ENCODE assay signal across 24 cellular contexts in genomic region chr22:48478529-48479265, GRCh38.
DNase-seq lines count a peak whose midpoint lies in the region; ATAC-seq and TF ChIP-seq lines count a peak whose summit lies in the region.
"Had no signal": no experiment of that assay in that cellular context is flagged by ENCODE, and none has a peak within 500 bp of the region (broad histone marks: within the 10 kb centered on the region; RNA-seq: fewer than 3 reads in every experiment).

No MANE protein-coding gene starts in this region.

- no peaks in the 10 kb centered on the region for H3K36me3 Mint-ChIP-seq in chondrocyte (ENCODE audit: low read depth)
- no peaks in the 10 kb centered on the region for H3K36me3 Mint-ChIP-seq in activated CD4-positive, alpha-beta T cell treated with anti-CD3 and anti-CD28 coated beads, Interleukin-2, amount 10 ng/mL, durations not matched to agents 24 days and 14 days (ENCODE audit: low read depth)
- H3K36me3 Mint-ChIP-seq: CD4-positive, alpha-beta memory T cell had no signal

- intact Hi-C loops in posterior vena cava (cut with DNase I): no loop called here
- intact Hi-C loops in breast epithelium (cut with DNase I; ENCODE audit: low total_unique reads): no loop called here
- intact Hi-C loops in activated CD4-positive, alpha-beta T cell treated with anti-CD3 and anti-CD28 coated beads, Interleukin-2, amount 10 ng/mL, durations not matched to agents 24 days and 14 days (cut with micrococcal nuclease): no loop called here

- H3K9me3 Mint-ChIP-seq in chondrocyte (ENCODE audit: low read depth): no peaks in the 10 kb centered on the region
- H3K9me3 Mint-ChIP-seq in activated CD4-positive, alpha-beta T cell treated with anti-CD3 and anti-CD28 coated beads, Interleukin-2, amount 10 ng/mL, durations not matched to agents 24 days and 14 days: no peaks in the 10 kb centered on the region

- no peaks in the 10 kb centered on the region for H3K4me1 ChIP-seq in breast epithelium

- ATAC-seq in left lobe of liver: no peak
- ATAC-seq: GM12878 had no signal

- peaks cover 0 to 22% of the 10 kb centered on the region in 2 donors for H3K27me3 ChIP-seq in breast epithelium

- H3K9me3 ChIP-seq in breast epithelium: no peaks in the 10 kb centered on the region

- H3K4me1 Mint-ChIP-seq in chondrocyte (ENCODE audit: low read depth): no peaks in the 10 kb centered on the region
- H3K4me1 Mint-ChIP-seq in activated CD4-positive, alpha-beta T cell treated with anti-CD3 and anti-CD28 coated beads, Interleukin-2, amount 10 ng/mL, durations not matched to agents 24 days and 14 days: no peaks in the 10 kb centered on the region
- H3K4me1 Mint-ChIP-seq: CD4-positive, alpha-beta memory T cell had no signal

- H3K27ac ChIP-seq in caudate nucleus (ENCODE audit: low read depth, low read length) (peak overlapping the region; percentile 85), breast epithelium (no peak overlapping the region)
- H3K27ac ChIP-seq: HL-60 had no signal

- TF ChIP-seq CTCF in chondrocyte (IDR thresholded peaks at IDR 0.05): no peak
- TF ChIP-seq CTCF in breast epithelium (IDR thresholded peaks at IDR 0.05): no peak

- H3K4me3 Mint-ChIP-seq in chondrocyte (ENCODE audit: unreplicated experiment): no peak overlapping the region
- no peak overlapping the region for H3K4me3 Mint-ChIP-seq in activated CD4-positive, alpha-beta T cell treated with anti-CD3 and anti-CD28 coated beads, Interleukin-2, amount 10 ng/mL, durations not matched to agents 24 days and 14 days
- H3K4me3 Mint-ChIP-seq: CD4-positive, alpha-beta memory T cell had no signal

- H3K36me3 ChIP-seq in breast epithelium: no peaks in the 10 kb centered on the region

- TF ChIP-seq POLR2A in breast epithelium (IDR thresholded peaks at IDR 0.05): no peak

- H3K27me3 Mint-ChIP-seq in chondrocyte (ENCODE audit: low read depth): no peaks in the 10 kb centered on the region
- no peaks in the 10 kb centered on the region for H3K27me3 Mint-ChIP-seq in activated CD4-positive, alpha-beta T cell treated with anti-CD3 and anti-CD28 coated beads, Interleukin-2, amount 10 ng/mL, durations not matched to agents 24 days and 14 days

- H3K4me3 ChIP-seq in breast epithelium: no peak overlapping the region
- H3K4me3 ChIP-seq: GM12878 had no signal

- peak in 2 of 61 donors; percentile 27 to 28 for DNase-seq in caudate nucleus (lab: John Stamatoyannopoulos, UW)
- peak; percentile 60 for DNase-seq in chondrocyte (ENCODE audit: low spot score)
- peak; percentile 10 for DNase-seq in left lobe of liver (ENCODE audit: low spot score)
- DNase-seq in posterior vena cava (ENCODE audit: low spot score): peak; percentile 67
- no peak for DNase-seq in breast epithelium (ENCODE audit: low spot score in 2 of 2)
- DNase-seq in GM03348 (ENCODE audit: low spot score): no peak
- no peak for DNase-seq in T1000 (lab: John Stamatoyannopoulos, UW)
- DNase-seq in activated CD4-positive, alpha-beta T cell treated with anti-CD3 and anti-CD28 coated beads, Interleukin-2, amount 10 ng/mL, durations not matched to agents 24 days and 14 days: no peak
- DNase-seq: CD4-positive, alpha-beta memory T cell; COR-L47; DMS53; Karpas-422; NCI-H1092 treated with DMSO at 0.1 percent for 48 hours; NCI-H1436; NCI-H187; NCI-H2081 treated with DMSO at 0.1 percent for 48 hours; NCI-H2171; NCI-H226; NCI-H510A; NCI-H69; RPMI8226; SHP77 treated with DMSO at 0.1 percent for 48 hours had no signal

- H3K27ac Mint-ChIP-seq in chondrocyte (ENCODE audit: unreplicated experiment): no peak overlapping the region
- H3K27ac Mint-ChIP-seq in activated CD4-positive, alpha-beta T cell treated with anti-CD3 and anti-CD28 coated beads, Interleukin-2, amount 10 ng/mL, durations not matched to agents 24 days and 14 days: no peak overlapping the region
- H3K27ac Mint-ChIP-seq: CD4-positive, alpha-beta memory T cell had no signal

Comparison
In these comparisons a context has a peak if more than half of its experiments do, and no peak if none do; other contexts are left out.
1. DNase-seq: peak in chondrocyte (single experiment), left lobe of liver (single experiment) and posterior vena cava (single experiment); none in breast epithelium (0 of 2), GM03348 (single experiment), T1000 (single experiment) and activated CD4-positive, alpha-beta T cell treated with anti-CD3 and anti-CD28 coated beads, Interleukin-2, amount 10 ng/mL, durations not matched to agents 24 days and 14 days (single experiment).